Comparison of ENCODE assay signal across 10 cellular contexts in genomic region chr12:52202361-52203078, GRCh38. TPM values are rescaled to one million over a fixed set of nuclear protein-coding genes. Genes with fewer than 3 reads are reported as not detected.
DNase-seq lines count a peak whose midpoint lies in the region; ATAC-seq, FAIRE-seq and TF ChIP-seq lines count a peak whose summit lies in the region.
"Had no signal": no experiment of that assay in that cellular context is flagged by ENCODE, and none has a peak within 500 bp of the region (broad histone marks: within the 10 kb centered on the region; RNA-seq: fewer than 3 reads in every experiment).

No MANE protein-coding gene starts in this region.

- FAIRE-seq in RCC 7860 (lab: Jason Lieb, UNC) = peak; percentile 59
- FAIRE-seq: GM19239 had no signal

- H3K9me3 Mint-ChIP-seq in activated T-cell treated with anti-CD3 and anti-CD28 coated beads, Interleukin-2, amount 50 U/mL, for 24 hours = no peaks in the 10 kb centered on the region
- H3K9me3 Mint-ChIP-seq in stimulated activated naive CD8-positive, alpha-beta T cell treated with anti-CD3 and anti-CD28 coated beads, Interleukin-15, amount 100 ng/mL, for 72 hours = no peaks in the 10 kb centered on the region

- H3K36me3 Mint-ChIP-seq in activated T-cell treated with anti-CD3 and anti-CD28 coated beads, Interleukin-2, amount 50 U/mL, for 24 hours (ENCODE audit: low read depth) = no peaks in the 10 kb centered on the region
- H3K36me3 Mint-ChIP-seq: CD4-positive, CD25-positive, alpha-beta regulatory T cell had no signal

- H3K27ac ChIP-seq in prostate gland = no peak overlapping the region

- no peak for TF ChIP-seq POLR2A in prostate gland (IDR thresholded peaks at IDR 0.05)

- H3K4me1 ChIP-seq in prostate gland (replicated peaks) = no peaks in the 10 kb centered on the region

- DNase-seq in activated T-cell treated with anti-CD3 and anti-CD28 coated beads, Interleukin-2, amount 50 U/mL, for 24 hours = no peak
- DNase-seq in activated T-cell treated with anti-CD3 and anti-CD28 coated beads, Interleukin-2, amount 50 U/mL, for 48 hours = no peak
- DNase-seq in RCC 7860 (ENCODE audit: low spot score) (peak; percentile 80), fibroblast of villous mesenchyme (ENCODE audit: low read depth) (peak; percentile 43), globus pallidus (ENCODE audit: low spot score) (no peak), prostate gland (ENCODE audit: low spot score) (no peak), T1000 (lab: John Stamatoyannopoulos, UW) (no peak)
- DNase-seq in stimulated activated naive CD8-positive, alpha-beta T cell treated with anti-CD3 and anti-CD28 coated beads, Interleukin-15, amount 100 ng/mL, for 72 hours = no peak

- no peaks in the 10 kb centered on the region for H3K36me3 ChIP-seq in prostate gland

- no peak overlapping the region for H3K4me3 Mint-ChIP-seq in activated T-cell treated with anti-CD3 and anti-CD28 coated beads, Interleukin-2, amount 50 U/mL, for 24 hours
- H3K4me3 Mint-ChIP-seq in stimulated activated naive CD8-positive, alpha-beta T cell treated with anti-CD3 and anti-CD28 coated beads, Interleukin-15, amount 100 ng/mL, for 72 hours = no peak overlapping the region
- H3K4me3 Mint-ChIP-seq: CD4-positive, CD25-positive, alpha-beta regulatory T cell had no signal

- TF ChIP-seq CTCF in fibroblast of villous mesenchyme (IDR thresholded peaks at IDR 0.05; ENCODE audit: insufficient read depth, low read depth, low read length) = no peak
- no peak for TF ChIP-seq CTCF in prostate gland (IDR thresholded peaks at IDR 0.05)

- H3K9me3 ChIP-seq in prostate gland = no peaks in the 10 kb centered on the region

- intact Hi-C loops in prostate gland (cut with DNase I) = no loop called here

- H3K4me1 Mint-ChIP-seq in activated T-cell treated with anti-CD3 and anti-CD28 coated beads, Interleukin-2, amount 50 U/mL, for 24 hours (ENCODE audit: low read depth) = peaks cover 6% of the 10 kb centered on the region
- peaks cover 15% of the 10 kb centered on the region for H3K4me1 Mint-ChIP-seq in stimulated activated naive CD8-positive, alpha-beta T cell treated with anti-CD3 and anti-CD28 coated beads, Interleukin-15, amount 100 ng/mL, for 72 hours

- 37% methylated on average over 18 of the region's 18 CpGs for WGBS in prostate gland

- peaks cover 24% of the 10 kb centered on the region for H3K27me3 Mint-ChIP-seq in activated T-cell treated with anti-CD3 and anti-CD28 coated beads, Interleukin-2, amount 50 U/mL, for 24 hours
- peaks cover 43% of the 10 kb centered on the region for H3K27me3 Mint-ChIP-seq in stimulated activated naive CD8-positive, alpha-beta T cell treated with anti-CD3 and anti-CD28 coated beads, Interleukin-15, amount 100 ng/mL, for 72 hours

- H3K4me3 ChIP-seq in fibroblast of villous mesenchyme (ENCODE audit: low read depth, low read length) = no peak overlapping the region
- no peak overlapping the region for H3K4me3 ChIP-seq in prostate gland

- H3K27ac Mint-ChIP-seq in activated T-cell treated with anti-CD3 and anti-CD28 coated beads, Interleukin-2, amount 50 U/mL, for 24 hours = peak overlapping the region; percentile 18
- no peak overlapping the region for H3K27ac Mint-ChIP-seq in stimulated activated naive CD8-positive, alpha-beta T cell treated with anti-CD3 and anti-CD28 coated beads, Interleukin-15, amount 100 ng/mL, for 72 hours
- H3K27ac Mint-ChIP-seq: CD4-positive, CD25-positive, alpha-beta regulatory T cell had no signal

- H3K27me3 ChIP-seq in prostate gland (replicated peaks; ENCODE audit: insufficient read depth) = no peaks in the 10 kb centered on the region

- ATAC-seq in stimulated activated naive CD8-positive, alpha-beta T cell treated with anti-CD3 and anti-CD28 coated beads, Interleukin-15, amount 100 ng/mL, for 72 hours = peak; percentile 47

RNA-seq across cellular contexts. Expression of gene KRT80, which starts 10.7 kb away (rescaled TPM):
- total RNA-seq in fibroblast of villous mesenchyme = 0.32 and 1.3 TPM in 2 replicates
- 1 to 10 TPM; 1.9 to 3.7 TPM for total RNA-seq in prostate gland
- total RNA-seq: CD4-positive, CD25-positive, alpha-beta regulatory T cell had no signal

RNA-seq across cellular contexts. Expression of gene KRT7, which starts 30.5 kb away (rescaled TPM):
- total RNA-seq in fibroblast of villous mesenchyme (20.6 and 36.7 TPM in 2 replicates), prostate gland (100 to 1,000 TPM in 1 of 2 donors, 10 to 100 TPM in 1; 53.1 to 151 TPM)
- total RNA-seq: CD4-positive, CD25-positive, alpha-beta regulatory T cell had no signal

Comparison
In these comparisons a context has a peak if more than half of its experiments do, and no peak if none do; other contexts are left out.
1. DNase-seq: peak in RCC 7860 (single experiment) and fibroblast of villous mesenchyme (single experiment); none in activated T-cell treated with anti-CD3 and anti-CD28 coated beads, Interleukin-2, amount 50 U/mL, for 24 hours (single experiment), activated T-cell treated with anti-CD3 and anti-CD28 coated beads, Interleukin-2, amount 50 U/mL, for 48 hours (0 of 2), stimulated activated naive CD8-positive, alpha-beta T cell treated with anti-CD3 and anti-CD28 coated beads, Interleukin-15, amount 100 ng/mL, for 72 hours (0 of 2), globus pallidus (single experiment), prostate gland (single experiment) and T1000 (single experiment).